ENCODE assay signal across 35 cellular contexts in genomic region chr17:10793256-10793655, GRCh38. TPM values are rescaled to one million over a fixed set of nuclear protein-coding genes. Genes with fewer than 3 reads are reported as not detected.
"Had no signal": no experiment of that assay in that cellular context is flagged by ENCODE, and none has a peak within 500 bp of the region (broad histone marks: within the 10 kb centered on the region; RNA-seq: fewer than 3 reads in every experiment).

No MANE protein-coding gene starts in this region.

- H3K9me3 ChIP-seq: adrenal gland, body of pancreas, MG63 had no signal

- H3K4me2 ChIP-seq: PC-9 had no signal

- H2AFZ ChIP-seq: PC-9 had no signal

- H3K4me3 ChIP-seq: adrenal gland, body of pancreas, MG63, PC-9 had no signal

- H3K27ac ChIP-seq: adrenal gland, body of pancreas, PC-9, RWPE1 had no signal

- H3K36me3 ChIP-seq: adrenal gland, MG63 had no signal

- DNase-seq: activated CD4-positive, alpha-beta T cell treated with anti-CD3 and anti-CD28 coated beads for 36 hours; activated CD4-positive, alpha-beta T cell treated with anti-CD3 and anti-CD28 coated beads, Interleukin-2, amount 10 ng/mL, durations not matched to agents 7 days and 5 days; activated CD4-positive, alpha-beta T cell treated with anti-CD3 and anti-CD28 coated beads, Interleukin-2, amount 50 U/mL, for 48 hours; activated CD8-positive, alpha-beta T cell treated with anti-CD3 and anti-CD28 coated beads, Interleukin-2, amount 10 ng/mL, durations not matched to agents 7 days and 5 days; activated gamma-delta T cell treated with Interleukin-2 at 50 U/mL for 16 hours; activated naive CD4-positive, alpha-beta T cell treated with anti-CD3 and anti-CD28 coated beads for 36 hours; activated T-cell treated with anti-CD3 and anti-CD28 coated beads, Interleukin-2, amount 50 U/mL, for 24 hours; adrenal gland; body of pancreas; caudate nucleus; cerebellar nuclear complex; KBM-7; MG63; NCI-H1105 treated with DMSO at 0.1 percent for 48 hours; NCI-H1436; NCI-H1694; NCI-H1930; NCI-H2081 treated with DMSO at 0.1 percent for 48 hours; NCI-H226; NCI-H524 treated with DMSO at 0.1 percent for 48 hours; PC-9; SIG-M5; T-cell; T-helper 17 cell had no signal

- H3K27me3 ChIP-seq: adrenal gland, body of pancreas, MG63 had no signal

RNA-seq across cellular contexts. Expression of gene TMEM238L, which starts 10.6 kb away (rescaled TPM):
- total RNA-seq: activated CD4-positive, alpha-beta T cell treated with anti-CD3 and anti-CD28 coated beads for 36 hours; activated CD4-positive, alpha-beta T cell treated with anti-CD3 and anti-CD28 coated beads, Interleukin-2, amount 10 ng/mL, durations not matched to agents 7 days and 5 days; activated CD8-positive, alpha-beta T cell treated with anti-CD3 and anti-CD28 coated beads, Interleukin-2, amount 10 ng/mL, durations not matched to agents 7 days and 5 days; activated naive CD4-positive, alpha-beta T cell treated with anti-CD3 and anti-CD28 coated beads for 36 hours; activated naive CD4-positive, alpha-beta T cell treated with anti-CD3 and anti-CD28 coated beads, Interleukin-2, amount 50 U/mL, for 72 hours; activated T-helper 1 cell treated with anti-CD3 and anti-CD28 coated beads, Interleukin-12 subunit alpha, Interleukin-12 subunit beta, Interleukin-2, Interleukin-4 antibody, amounts not matched to agents 30 ng/mL and 10 ng/mL and 1 ng/mL, durations not matched to agents 14 hours and 24 hours and 36 hours; astrocyte; body of pancreas; bronchial epithelial cell; NCI-H460; OCI-LY7; PC-9; Right ventricle myocardium inferior; SK-MEL-5; T-cell; T-helper 17 cell; WTC11 had no signal
- polyA plus RNA-seq: IgD-negative memory B cell had no signal

RNA-seq across cellular contexts. Expression of gene PIRT, which starts 44.6 kb away (rescaled TPM):
- total RNA-seq: activated CD4-positive, alpha-beta T cell treated with anti-CD3 and anti-CD28 coated beads for 36 hours; activated CD4-positive, alpha-beta T cell treated with anti-CD3 and anti-CD28 coated beads, Interleukin-2, amount 10 ng/mL, durations not matched to agents 7 days and 5 days; activated CD8-positive, alpha-beta T cell treated with anti-CD3 and anti-CD28 coated beads, Interleukin-2, amount 10 ng/mL, durations not matched to agents 7 days and 5 days; activated naive CD4-positive, alpha-beta T cell treated with anti-CD3 and anti-CD28 coated beads for 36 hours; activated naive CD4-positive, alpha-beta T cell treated with anti-CD3 and anti-CD28 coated beads, Interleukin-2, amount 50 U/mL, for 72 hours; activated T-helper 1 cell treated with anti-CD3 and anti-CD28 coated beads, Interleukin-12 subunit alpha, Interleukin-12 subunit beta, Interleukin-2, Interleukin-4 antibody, amounts not matched to agents 30 ng/mL and 10 ng/mL and 1 ng/mL, durations not matched to agents 14 hours and 24 hours and 36 hours; astrocyte; bronchial epithelial cell; NCI-H460; OCI-LY7; PC-9; Right ventricle myocardium inferior; SK-MEL-5; T-cell; T-helper 17 cell; WTC11 had no signal
- polyA plus RNA-seq: IgD-negative memory B cell had no signal
